ENCODE assay signal across 23 cellular contexts in the genomic region with DNA sequence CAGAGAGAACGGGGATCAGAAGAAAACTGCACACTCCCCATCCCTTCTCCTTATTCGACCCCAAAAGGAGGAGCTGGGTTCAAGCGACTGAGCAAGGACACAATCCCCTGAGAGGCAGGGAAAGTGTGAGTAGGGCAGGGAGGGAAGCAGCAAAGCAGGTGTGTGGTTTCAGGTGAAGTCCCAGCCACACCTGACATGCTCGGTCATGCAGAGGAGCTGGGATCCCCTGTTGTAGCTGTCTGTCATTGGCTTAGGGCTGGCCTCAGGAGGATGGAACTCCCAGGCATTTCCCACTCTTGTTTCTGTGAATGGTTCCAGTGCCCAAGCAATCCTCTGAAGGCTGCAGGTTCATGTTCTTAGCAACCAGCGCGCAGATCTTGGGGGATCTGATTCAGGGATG.
"Had no signal": no experiment of that assay in that cellular context is flagged by ENCODE, and none has a peak within 500 bp of the region (broad histone marks: within the 10 kb centered on the region; RNA-seq: fewer than 3 reads in every experiment).

No MANE protein-coding gene starts in this region.

- H3K9me3 ChIP-seq: gastrocnemius medialis, pancreas, prostate gland, testis, transverse colon had no signal

- ATAC-seq: activated CD8-positive, alpha-beta T cell treated with anti-CD3 and anti-CD28 coated beads for 36 hours; gastrocnemius medialis; left cardiac atrium; left ventricle myocardium superior; naive thymus-derived CD4-positive, alpha-beta T cell; pancreas; sciatic nerve; stimulated activated naive CD8-positive, alpha-beta T cell treated with anti-CD3 and anti-CD28 coated beads, Interleukin-15, Interleukin-2, amounts not matched to agents 100 U/mL and 50 U/mL, for 24 hours had no signal

- DNase-seq: activated B cell treated with CpG ODN at 0.5 μM for 24 hours; activated CD4-positive, alpha-beta T cell treated with anti-CD3 and anti-CD28 coated beads, Interleukin-2, amount 50 U/mL, for 1 hour; activated CD8-positive, alpha-beta T cell treated with anti-CD3 and anti-CD28 coated beads for 36 hours; activated T-cell treated with anti-CD3 and anti-CD28 coated beads, Interleukin-2, amount 50 U/mL, for 48 hours; dermis blood vessel endothelial cell; effector CD4-positive, alpha-beta T cell; gastrocnemius medialis; islet precursor cell; left cardiac atrium; left ventricle myocardium superior; midbrain; naive thymus-derived CD4-positive, alpha-beta T cell; pancreas; retina; stimulated activated CD4-positive, alpha-beta T cell treated with anti-CD3 and anti-CD28 coated beads, Interleukin-12 subunit alpha, Interleukin-12 subunit beta, amount 100 ng/mL, for 4 hours; stimulated activated CD4-positive, alpha-beta T cell treated with anti-CD3 and anti-CD28 coated beads, Interleukin-4, amount 100 ng/mL, for 1 hour; stimulated activated naive CD8-positive, alpha-beta T cell treated with anti-CD3 and anti-CD28 coated beads, Interleukin-15, Interleukin-2, amounts not matched to agents 100 U/mL and 50 U/mL, for 24 hours; testis; transverse colon had no signal

- H3K27ac ChIP-seq: gastrocnemius medialis, hepatocyte, pancreas, prostate gland, skin epidermis, testis, transverse colon had no signal

- H3K4me1 ChIP-seq: gastrocnemius medialis, pancreas, prostate gland, testis, transverse colon had no signal

- H3K27me3 ChIP-seq: gastrocnemius medialis, hepatocyte, pancreas, testis, transverse colon had no signal

- H3K4me3 ChIP-seq: gastrocnemius medialis, hepatocyte, pancreas, prostate gland, skin epidermis, testis, transverse colon had no signal

- H3K36me3 ChIP-seq: gastrocnemius medialis, pancreas, prostate gland, transverse colon had no signal
